ENCODE assay signal across 8 cellular contexts in genomic region chr5:39073759-39074008, GRCh38. TPM values are rescaled to one million over a fixed set of nuclear protein-coding genes. Genes with fewer than 3 reads are reported as not detected.
DNase-seq lines count a peak whose midpoint lies in the region; ATAC-seq and TF ChIP-seq lines count a peak whose summit lies in the region.

No MANE protein-coding gene starts in this region.

- DNase-seq in Calu3 (no peak), mesendoderm (no peak), uterus (peak in 1 of 2 donors; percentile 28), AG08396 (ENCODE audit: low spot score) (no peak), NCI-H2107 (lab: John Stamatoyannopoulos, UW) (no peak)

- H3K79me1 ChIP-seq in mesendoderm (ENCODE audit: low read length), result no peaks in the 10 kb centered on the region

- no TSS peak for BruUV-seq in Calu3 (replicated peaks; lab: Mats Ljungman, UMichigan)

- H3K79me2 ChIP-seq in mesendoderm (ENCODE audit: control insufficient read depth, insufficient read depth, low read length), result peaks cover 7% of the 10 kb centered on the region

- no peaks in the 10 kb centered on the region for H3K9me3 ChIP-seq in uterus

- H4K8ac ChIP-seq in mesendoderm (ENCODE audit: low read depth, low read length), result no peak overlapping the region

- intact Hi-C loops in Calu3 (cut with micrococcal nuclease; ENCODE audit: unreplicated experiment) (no loop called here), uterus (cut with DNase I; ENCODE audit: low total_unique reads) (no loop called here)

- H3K9me3 Mint-ChIP-seq in Calu3 (ENCODE audit: low read depth, unreplicated experiment), result no peaks in the 10 kb centered on the region
- no peaks in the 10 kb centered on the region for H3K9me3 Mint-ChIP-seq in brain

- H3K27me3 Mint-ChIP-seq in Calu3 (ENCODE audit: unreplicated experiment), result no peaks in the 10 kb centered on the region
- H3K27me3 Mint-ChIP-seq in brain, result peaks cover 17% of the 10 kb centered on the region

- no peaks in the 10 kb centered on the region for H3K27me3 ChIP-seq in mesendoderm (ENCODE audit: insufficient read depth, low read length, poor library complexity)
- no peaks in the 10 kb centered on the region for H3K27me3 ChIP-seq in uterus

- CTCF ChIA-PET in Calu3 (lab: Charles Lee), result no interaction called here

- H3K27ac ChIP-seq in mesendoderm (ENCODE audit: low read depth, low read length), result peak overlapping the region; percentile 99
- H3K27ac ChIP-seq in uterus, result peak overlapping the region; percentile 99

- H3K36me3 ChIP-seq in mesendoderm (ENCODE audit: control insufficient read depth, insufficient read depth, low read length) (no peaks in the 10 kb centered on the region), uterus (no peaks in the 10 kb centered on the region)

- H3K4me3 Mint-ChIP-seq in Calu3 (ENCODE audit: low read depth, unreplicated experiment) (peak overlapping the region; percentile 83), brain (peak overlapping the region; percentile 92 to 99 (median 95))

- H2BK5ac ChIP-seq in mesendoderm (ENCODE audit: low read length), result no peak overlapping the region

- H3K4me2 ChIP-seq in mesendoderm (ENCODE audit: low read length), result peak overlapping the region; percentile 66

- H2BK120ac ChIP-seq in mesendoderm (ENCODE audit: low read depth, low read length), result no peak overlapping the region

- peak overlapping the region; percentile 35 for H3K23ac ChIP-seq in mesendoderm (ENCODE audit: low read length)

- H3K9ac ChIP-seq in mesendoderm (ENCODE audit: low read length), result peak overlapping the region; percentile 90

- H2BK15ac ChIP-seq in mesendoderm (replicated peaks; ENCODE audit: low read depth), result no peak overlapping the region

- no CpG with 5 or more reads among the region's 27 CpGs for WGBS in mesendoderm (ENCODE audit: extremely low coverage, insufficient coverage, low lambda C conversion rate)

- peak overlapping the region; percentile 81 for H3K18ac ChIP-seq in mesendoderm (ENCODE audit: low read length)

- no peak overlapping the region for H2AK5ac ChIP-seq in mesendoderm (ENCODE audit: low read length)

- TF ChIP-seq CTCF in Calu3 (IDR thresholded peaks at IDR 0.05; ENCODE audit: unreplicated experiment) (no peak), brain (conservative IDR thresholded peaks at IDR 0.05) (no peak), uterus (IDR thresholded peaks at IDR 0.05) (no peak)

- H3K4me3 ChIP-seq in mesendoderm (ENCODE audit: low read length), result peak overlapping the region; percentile 61
- H3K4me3 ChIP-seq in uterus, result peak overlapping the region; percentile 85 to 96

- H3K36me3 Mint-ChIP-seq in Calu3 (ENCODE audit: insufficient read depth, unreplicated experiment) (peaks cover 33% of the 10 kb centered on the region), brain (peaks cover 12% of the 10 kb centered on the region)

- peak; percentile 19 for ATAC-seq in GM21390 (IDR thresholded peaks at IDR 0.05; ENCODE audit: unreplicated experiment)
- ATAC-seq in HG03565 (IDR thresholded peaks at IDR 0.05; ENCODE audit: unreplicated experiment), result peak; percentile 12

- no peak overlapping the region for H4K5ac ChIP-seq in mesendoderm (ENCODE audit: low read length)

- peak overlapping the region; percentile 8 for H3K4ac ChIP-seq in mesendoderm (ENCODE audit: low read depth, low read length)

- peak overlapping the region; percentile 63 for H3K27ac Mint-ChIP-seq in Calu3 (ENCODE audit: unreplicated experiment)
- peak overlapping the region; percentile 93 to 99 (median 97) for H3K27ac Mint-ChIP-seq in brain

- no peak for TF ChIP-seq POLR2A in uterus (IDR thresholded peaks at IDR 0.05)

- H3K56ac ChIP-seq in mesendoderm (ENCODE audit: low read length), result peak overlapping the region; percentile 97

- H3K4me1 ChIP-seq in mesendoderm (ENCODE audit: control insufficient read depth, low read depth, low read length) (no peaks in the 10 kb centered on the region), uterus (peaks cover 7 to 10% of the 10 kb centered on the region in 2 donors)

- peaks cover 8% of the 10 kb centered on the region for H3K4me1 Mint-ChIP-seq in Calu3 (ENCODE audit: low read depth, unreplicated experiment)
- H3K4me1 Mint-ChIP-seq in brain, result peaks cover 32% of the 10 kb centered on the region

RNA-seq across cellular contexts. Expression of gene RICTOR, which starts 0.5 kb away (rescaled TPM):
- 41.1 and 47.1 TPM in 2 replicates for total RNA-seq in Calu3 (2022)
- polyA plus RNA-seq in brain (ENCODE audit: insufficient read depth, low read depth, low replicate concordance), result 1.3 TPM
- 5.5 TPM for polyA plus RNA-seq in mesendoderm (2013, experiment 1 of 2)
- 5.4 TPM for polyA plus RNA-seq in mesendoderm (2013, experiment 2 of 2)
- total RNA-seq in uterus, result 10 to 100 TPM; 50.6 to 79.4 (median 70.6) TPM
